10 cellular contexts compared by ENCODE assay signal in genomic region chr18:49168970-49169619, GRCh38.
DNase-seq lines count a peak whose midpoint lies in the region; ATAC-seq and TF ChIP-seq lines count a peak whose summit lies in the region.
"Had no signal": no experiment of that assay in that cellular context is flagged by ENCODE, and none has a peak within 500 bp of the region (broad histone marks: within the 10 kb centered on the region; RNA-seq: fewer than 3 reads in every experiment).

No MANE protein-coding gene starts in this region.

- TF ChIP-seq POLR2A in gastroesophageal sphincter (IDR thresholded peaks at IDR 0.05) = no peak

- 87 to 89% methylated on average over 6 to 7 of the region's 8 CpGs for WGBS in gastroesophageal sphincter (ENCODE audit: low coverage in 1 of 2), 2 donors

- no peak for TF ChIP-seq CTCF in gastroesophageal sphincter (IDR thresholded peaks at IDR 0.05)

- H3K4me3 Mint-ChIP-seq in memory B cell = peak overlapping the region; percentile 80

- H3K4me3 ChIP-seq in gastroesophageal sphincter = no peak overlapping the region
- H3K4me3 ChIP-seq: heart left ventricle, SK-N-MC had no signal

- H3K27ac ChIP-seq in gastroesophageal sphincter = no peak overlapping the region
- H3K27ac ChIP-seq: heart left ventricle, SK-N-MC had no signal

- no peaks in the 10 kb centered on the region for H3K27me3 ChIP-seq in gastroesophageal sphincter
- H3K27me3 ChIP-seq: heart left ventricle had no signal

- peak; percentile 81 for ATAC-seq in GM18858 (IDR thresholded peaks at IDR 0.05; ENCODE audit: unreplicated experiment)
- peak; percentile 93 for ATAC-seq in HG02571 (IDR thresholded peaks at IDR 0.05; ENCODE audit: unreplicated experiment)
- ATAC-seq in memory B cell (ENCODE audit: low read depth) = peak; percentile 87
- no peak for ATAC-seq in gastroesophageal sphincter

- no peak for TF ChIP-seq EP300 in gastroesophageal sphincter (IDR thresholded peaks at IDR 0.05)

- DNase-seq in NCI-H774 (lab: John Stamatoyannopoulos, UW) (peak; percentile 56), memory B cell (ENCODE audit: low spot score in 2 of 2) (peak; percentile 3 to 12), superior temporal gyrus (ENCODE audit: extremely low spot score) (no peak), DMS 273 treated with DMSO at 0.1 percent for 48 hours (lab: John Stamatoyannopoulos, UW) (no peak), NCI-H1048 (lab: John Stamatoyannopoulos, UW) (no peak)
- DNase-seq: heart left ventricle had no signal

- peaks cover 0 to 7% (median 0%) of the 10 kb centered on the region in 3 donors for H3K9me3 ChIP-seq in gastroesophageal sphincter

- peak overlapping the region; percentile 76 for H3K27ac Mint-ChIP-seq in memory B cell

- peaks cover 17% of the 10 kb centered on the region for H3K36me3 Mint-ChIP-seq in memory B cell

- peaks cover 0 to 14% (median 0%) of the 10 kb centered on the region in 3 donors for H3K4me1 ChIP-seq in gastroesophageal sphincter

- H3K9me3 Mint-ChIP-seq in memory B cell = peaks cover 5% of the 10 kb centered on the region

- peaks cover 0 to 6% of the 10 kb centered on the region in 2 donors for H3K36me3 ChIP-seq in gastroesophageal sphincter
- H3K36me3 ChIP-seq: heart left ventricle had no signal

- no peaks in the 10 kb centered on the region for H3K27me3 Mint-ChIP-seq in memory B cell

- peaks cover 24% of the 10 kb centered on the region for H3K4me1 Mint-ChIP-seq in memory B cell

Comparison
In these comparisons a context has a peak if more than half of its experiments do, and no peak if none do; other contexts are left out.
1. DNase-seq: peak in NCI-H774 (single experiment) and memory B cell (2 of 2); none in superior temporal gyrus (single experiment), DMS 273 treated with DMSO at 0.1 percent for 48 hours (single experiment) and NCI-H1048 (single experiment).